ENCODE assay signal across 15 cellular contexts in the genomic region with DNA sequence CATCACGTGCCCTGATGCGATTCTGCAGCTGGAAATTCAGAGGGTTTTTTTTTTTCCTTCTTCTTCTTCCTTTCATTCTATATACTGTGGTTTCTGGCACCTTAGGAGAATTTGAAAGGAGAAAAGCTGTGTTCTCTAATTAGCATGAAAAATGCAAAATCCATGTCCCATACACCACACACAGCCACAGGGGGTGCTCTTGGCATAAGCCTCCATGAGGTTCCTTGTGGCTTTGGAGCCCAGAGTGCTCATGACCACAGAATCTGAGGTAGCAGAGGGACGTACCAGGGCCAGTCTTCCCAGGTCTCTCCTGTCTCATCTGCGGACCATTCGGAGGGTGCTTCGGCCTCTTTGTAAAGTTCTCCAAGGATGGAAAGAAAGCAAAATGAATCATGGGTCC.
DNase-seq lines count a peak whose midpoint lies in the region; ATAC-seq and TF ChIP-seq lines count a peak whose summit lies in the region.
"Had no signal": no experiment of that assay in that cellular context is flagged by ENCODE, and none has a peak within 500 bp of the region (broad histone marks: within the 10 kb centered on the region; RNA-seq: fewer than 3 reads in every experiment).

No MANE protein-coding gene starts in this region.

- no peak overlapping the region for H2BK20ac ChIP-seq in IMR-90 (ENCODE audit: low read depth, low read length)

- H2AK9ac ChIP-seq in IMR-90 (replicated peaks; ENCODE audit: low read depth, low read length, poor library complexity): no peak overlapping the region

- dilution Hi-C loops in IMR-90 (cut with HindIII; ENCODE audit: low sequenced_read_pairs, unreplicated experiment): no loop called here

- H3K9ac ChIP-seq in IMR-90 (ENCODE audit: low read depth, low read length) (no peak overlapping the region), mesendoderm (ENCODE audit: low read length) (no peak overlapping the region)

- POLR2A ChIA-PET in IMR-90 (lab: Charles Lee; ENCODE audit: unreplicated experiment): no interaction called here

- no TSS peak for BruUV-seq in IMR-90 (replicated peaks; lab: Mats Ljungman, UMichigan)

- H2AFZ ChIP-seq in IMR-90 (replicated peaks; ENCODE audit: low read length, poor library complexity): no peak overlapping the region

- no peaks in the 10 kb centered on the region for H4K20me1 ChIP-seq in IMR-90 (ENCODE audit: insufficient read depth, low read length)

- H3K23ac ChIP-seq in IMR-90 (ENCODE audit: low read depth, low read length) (no peak overlapping the region), mesendoderm (ENCODE audit: low read length) (no peak overlapping the region)

- in situ Hi-C loops in IMR-90 (cut with MboI; ENCODE audit: low sequenced_read_pairs): no loop called here
- in situ Hi-C loops in astrocyte of the spinal cord (cut with HindIII; ENCODE audit: low sequenced_read_pairs): no loop called here
- in situ Hi-C loops in GM13976 (cut with MboI; ENCODE audit: low sequenced_read_pairs, unreplicated experiment): no loop called here

- peak; percentile 50 for DNase-seq in ELR (ENCODE audit: low read depth)
- peak; percentile 8 for DNase-seq in IMR-90
- DNase-seq in astrocyte of the spinal cord (ENCODE audit: low read depth, low spot score): no peak
- DNase-seq in mesendoderm: peak; percentile 49
- DNase-seq in GM13976 (ENCODE audit: low spot score): no peak
- no peak for DNase-seq in MV-4-11 (lab: John Stamatoyannopoulos, UW)
- DNase-seq in NCI-H510A treated with DMSO at 0.1 percent for 48 hours (lab: John Stamatoyannopoulos, UW): no peak
- no peak for DNase-seq in A172 (ENCODE audit: low spot score)
- DNase-seq: activated naive CD4-positive, alpha-beta T cell treated with anti-CD3 and anti-CD28 coated beads, Interleukin-2, amount 50 U/mL, for 16 hours; Calu3; naive B cell; NCI-H524 treated with DMSO at 0.1 percent for 48 hours; small intestine; T-helper 2 cell; transverse colon had no signal

- H3K56ac ChIP-seq in IMR-90 (ENCODE audit: extremely low read depth, insufficient read depth, low read length) (no peak overlapping the region), mesendoderm (ENCODE audit: low read length) (no peak overlapping the region)

- no peak overlapping the region for H3K14ac ChIP-seq in IMR-90 (replicated peaks; ENCODE audit: low read depth, low read length)

- intact Hi-C loops in IMR-90 (cut with micrococcal nuclease): no loop called here

- H4K5ac ChIP-seq in IMR-90 (ENCODE audit: low read depth, low read length) (no peak overlapping the region), mesendoderm (ENCODE audit: low read length) (no peak overlapping the region)

- CTCF ChIA-PET in IMR-90 (lab: Yijun Ruan, JAX): no interaction called here

- H3K9me3 ChIP-seq in IMR-90 (ENCODE audit: control insufficient read depth, insufficient read depth, low read length): peaks cover 5% of the 10 kb centered on the region; the same call in 1 of the 2 replicates
- H3K9me3 ChIP-seq: transverse colon had no signal

- no peaks in the 10 kb centered on the region for H3K79me2 ChIP-seq in mesendoderm (ENCODE audit: control insufficient read depth, insufficient read depth, low read length)

- H2BK120ac ChIP-seq in IMR-90 (ENCODE audit: low read depth, low read length): no peak overlapping the region
- H2BK120ac ChIP-seq in mesendoderm (ENCODE audit: low read depth, low read length): no peak overlapping the region

- no peaks in the 10 kb centered on the region for H3K27me3 ChIP-seq in IMR-90 (ENCODE audit: control insufficient read depth, insufficient read depth, low read length)
- no peaks in the 10 kb centered on the region for H3K27me3 ChIP-seq in mesendoderm (ENCODE audit: insufficient read depth, low read length, poor library complexity)
- H3K27me3 ChIP-seq: transverse colon had no signal

- H2BK5ac ChIP-seq in IMR-90 (ENCODE audit: low read depth, low read length, poor library complexity, severe bottlenecking) (no peak overlapping the region), mesendoderm (ENCODE audit: low read length) (no peak overlapping the region)

- H3K4ac ChIP-seq in IMR-90 (ENCODE audit: low read depth, low read length): no peak overlapping the region
- no peak overlapping the region for H3K4ac ChIP-seq in mesendoderm (ENCODE audit: low read depth, low read length)

- TF ChIP-seq CTCF in IMR-90 (conservative IDR thresholded peaks at IDR 0.05; ENCODE audit: low read depth, low read length): 0 out of 2 replicates have a peak, but pooled peaks have one; percentile 25
- TF ChIP-seq CTCF in astrocyte of the spinal cord (IDR thresholded peaks at IDR 0.05; ENCODE audit: low read depth, low read length): peak; percentile 6
- no peak for TF ChIP-seq CTCF in GM13976 (IDR thresholded peaks at IDR 0.05; ENCODE audit: borderline replicate concordance, control extremely low read depth, extremely low read depth, insufficient read depth, missing control alignments)

- H2BK15ac ChIP-seq in IMR-90 (ENCODE audit: low read depth, low read length) (no peak overlapping the region), mesendoderm (replicated peaks; ENCODE audit: low read depth) (no peak overlapping the region)

- H2AK5ac ChIP-seq in IMR-90 (ENCODE audit: low read depth, low read length): no peak overlapping the region
- no peak overlapping the region for H2AK5ac ChIP-seq in mesendoderm (ENCODE audit: low read length)

- H3K9me1 ChIP-seq in IMR-90 (ENCODE audit: insufficient read depth, low read length): no peaks in the 10 kb centered on the region

- H3K4me3 ChIP-seq in IMR-90 (ENCODE audit: insufficient read depth, low read depth, low read length) (no peak overlapping the region), astrocyte of the spinal cord (ENCODE audit: low read depth, low read length) (no peak overlapping the region), mesendoderm (ENCODE audit: low read length) (no peak overlapping the region)
- H3K4me3 ChIP-seq: transverse colon had no signal

- TF ChIP-seq RAD21 in IMR-90 (IDR thresholded peaks at IDR 0.05; ENCODE audit: low read length): peak; percentile 34; the same call in 1 of the 2 replicates

- H4K8ac ChIP-seq in IMR-90 (ENCODE audit: low read depth in 2 of 2, low read length in 2 of 2): no peak overlapping the region
- H4K8ac ChIP-seq in mesendoderm (ENCODE audit: low read depth, low read length): no peak overlapping the region

- WGBS in IMR-90 (ENCODE audit: extremely low coverage in 2 of 2, insufficient read length in 1 of 2), 2 experiments: no CpG with 5 or more reads among the region's 6 CpGs
- WGBS in mesendoderm (ENCODE audit: extremely low coverage, insufficient coverage, low lambda C conversion rate): no CpG with 5 or more reads among the region's 6 CpGs

- no peak for ATAC-seq in IMR-90 (ENCODE audit: low read depth)

- no peak overlapping the region for H4K91ac ChIP-seq in IMR-90 (ENCODE audit: insufficient read depth, low read depth, low read length)

- no peak overlapping the region for H3K4me2 ChIP-seq in IMR-90 (ENCODE audit: low read depth, low read length)
- no peak overlapping the region for H3K4me2 ChIP-seq in mesendoderm (ENCODE audit: low read length)

- H3K36me3 ChIP-seq in IMR-90 (ENCODE audit: control insufficient read depth, insufficient read depth, low read length): no peaks in the 10 kb centered on the region
- H3K36me3 ChIP-seq in mesendoderm (ENCODE audit: control insufficient read depth, insufficient read depth, low read length): no peaks in the 10 kb centered on the region
- H3K36me3 ChIP-seq: transverse colon had no signal

- H3K79me1 ChIP-seq in IMR-90 (ENCODE audit: low read depth in 1 of 2, low read length in 2 of 2) (no peaks in the 10 kb centered on the region), mesendoderm (ENCODE audit: low read length) (no peaks in the 10 kb centered on the region)

- H3K4me1 ChIP-seq in IMR-90 (ENCODE audit: control insufficient read depth, insufficient read depth, low read length) (no peaks in the 10 kb centered on the region), mesendoderm (ENCODE audit: control insufficient read depth, low read depth, low read length) (no peaks in the 10 kb centered on the region)
- H3K4me1 ChIP-seq: transverse colon had no signal

- no peak for TF ChIP-seq POLR2A in IMR-90 (IDR thresholded peaks at IDR 0.05; ENCODE audit: low read depth, low read length)

- no peak overlapping the region for H3K27ac ChIP-seq in IMR-90 (ENCODE audit: insufficient read depth, low read length)
- H3K27ac ChIP-seq in mesendoderm (ENCODE audit: low read depth, low read length): no peak overlapping the region
- H3K27ac ChIP-seq: transverse colon had no signal

- H3K18ac ChIP-seq in IMR-90 (ENCODE audit: low read depth, low read length): no peak overlapping the region
- H3K18ac ChIP-seq in mesendoderm (ENCODE audit: low read length): no peak overlapping the region

TF ChIP-seq in IMR-90, 13 proteins besides CTCF, POLR2A, EP300 and RAD21:
- no peak for TF ChIP-seq CHD1 (IDR thresholded peaks at IDR 0.05; ENCODE audit: low read depth, low read length)
- TF ChIP-seq RCOR1 (IDR thresholded peaks at IDR 0.05; ENCODE audit: insufficient replicate concordance, low read length): no peak
- TF ChIP-seq MXI1 (IDR thresholded peaks at IDR 0.05; ENCODE audit: borderline replicate concordance, low read depth, low read length): no peak

Comparison
In these comparisons a context has a peak if more than half of its experiments do, and no peak if none do; other contexts are left out.
1. DNase-seq: peak in ELR (single experiment), IMR-90 (single experiment) and mesendoderm (single experiment); none in astrocyte of the spinal cord (single experiment), GM13976 (single experiment), MV-4-11 (single experiment), NCI-H510A treated with DMSO at 0.1 percent for 48 hours (single experiment) and A172 (single experiment).